In genomic region chr12:26122681-26123481, GRCh38 we compare ENCODE assay signal across 9 cellular contexts. TPM values are rescaled to one million over a fixed set of nuclear protein-coding genes. Genes with fewer than 3 reads are reported as not detected.
DNase-seq lines count a peak whose midpoint lies in the region; ATAC-seq lines count a peak whose summit lies in the region.
"Had no signal": no experiment of that assay in that cellular context is flagged by ENCODE, and none has a peak within 500 bp of the region (broad histone marks: within the 10 kb centered on the region; RNA-seq: fewer than 3 reads in every experiment).

No MANE protein-coding gene starts in this region.

- CTCF ChIA-PET in CD8-positive, alpha-beta memory T cell (lab: Charles Lee): interaction anchor here (1.6 kb wide), 1 partner anchor 10 kb away, joined by 4 read pairs; no protein-coding TSS in a partner anchor

- H3K27ac Mint-ChIP-seq in CD8-positive, alpha-beta memory T cell: peak overlapping the region in 1 of 8 donors; percentile 47
- no peak overlapping the region for H3K27ac Mint-ChIP-seq in activated naive CD8-positive, alpha-beta T cell treated with anti-CD3 and anti-CD28 coated beads, Interleukin-2, amount 10 ng/mL, durations not matched to agents 7 days and 5 days

- no peaks in the 10 kb centered on the region for H3K36me3 ChIP-seq in CD8-positive, alpha-beta memory T cell (ENCODE audit: insufficient read depth, low read length)

- peaks cover 71 to 78% of the 10 kb centered on the region in 2 donors for H3K27me3 Mint-ChIP-seq in CD8-positive, alpha-beta memory T cell
- peaks cover 81% of the 10 kb centered on the region for H3K27me3 Mint-ChIP-seq in activated naive CD8-positive, alpha-beta T cell treated with anti-CD3 and anti-CD28 coated beads, Interleukin-2, amount 10 ng/mL, durations not matched to agents 7 days and 5 days

- H3K4me1 Mint-ChIP-seq in CD8-positive, alpha-beta memory T cell: peaks cover 32 to 58% (median 38%) of the 10 kb centered on the region in 3 donors
- peaks cover 27% of the 10 kb centered on the region for H3K4me1 Mint-ChIP-seq in activated naive CD8-positive, alpha-beta T cell treated with anti-CD3 and anti-CD28 coated beads, Interleukin-2, amount 10 ng/mL, durations not matched to agents 7 days and 5 days

- POLR2A ChIA-PET in CD8-positive, alpha-beta memory T cell (lab: Charles Lee): interaction anchor here (0.9 kb wide), 1 partner anchor 11 kb away, joined by 3 read pairs; no protein-coding TSS in a partner anchor
- POLR2A ChIA-PET in activated naive CD8-positive, alpha-beta T cell treated with anti-CD3 and anti-CD28 coated beads, Interleukin-2, amount 10 ng/mL, durations not matched to agents 7 days and 5 days (lab: Charles Lee): interaction anchor here (1.8 kb wide), 1 partner anchor 710 kb away, joined by 4 read pairs; the partner anchor contains the start of gene ITPR2

- H3K27ac ChIP-seq in CD8-positive, alpha-beta memory T cell (ENCODE audit: low read depth, low read length): no peak overlapping the region

- no peaks in the 10 kb centered on the region for H3K36me3 Mint-ChIP-seq in CD8-positive, alpha-beta memory T cell
- no peaks in the 10 kb centered on the region for H3K36me3 Mint-ChIP-seq in activated naive CD8-positive, alpha-beta T cell treated with anti-CD3 and anti-CD28 coated beads, Interleukin-2, amount 10 ng/mL, durations not matched to agents 7 days and 5 days

- peak overlapping the region; percentile 75 to 89 (median 83) for H3K4me3 Mint-ChIP-seq in CD8-positive, alpha-beta memory T cell
- H3K4me3 Mint-ChIP-seq in activated naive CD8-positive, alpha-beta T cell treated with anti-CD3 and anti-CD28 coated beads, Interleukin-2, amount 10 ng/mL, durations not matched to agents 7 days and 5 days: peak overlapping the region; percentile 75

- H3K9me3 Mint-ChIP-seq in CD8-positive, alpha-beta memory T cell: peaks cover 0 to 4% (median 0%) of the 10 kb centered on the region in 5 donors
- no peaks in the 10 kb centered on the region for H3K9me3 Mint-ChIP-seq in activated naive CD8-positive, alpha-beta T cell treated with anti-CD3 and anti-CD28 coated beads, Interleukin-2, amount 10 ng/mL, durations not matched to agents 7 days and 5 days

- DNase-seq in CD8-positive, alpha-beta memory T cell: no peak
- DNase-seq in NCI-H526 (lab: John Stamatoyannopoulos, UW) (peak; percentile 64 to 86), Right ventricle myocardium superior (peak; percentile 70), nucleus accumbens (lab: John Stamatoyannopoulos, UW) (peak in 54 of 56 donors; percentile 34 to 88 (median 73))
- DNase-seq in activated naive CD8-positive, alpha-beta T cell treated with anti-CD3 and anti-CD28 coated beads, Interleukin-2, amount 10 ng/mL, durations not matched to agents 7 days and 5 days: peak; percentile 51

- H3K9me3 ChIP-seq in CD8-positive, alpha-beta memory T cell (ENCODE audit: low read length): no peaks in the 10 kb centered on the region

- peaks cover 27% of the 10 kb centered on the region for H3K4me1 ChIP-seq in CD8-positive, alpha-beta memory T cell (ENCODE audit: insufficient read depth, low read length)

- peak overlapping the region; percentile 46 for H3K4me3 ChIP-seq in CD8-positive, alpha-beta memory T cell (ENCODE audit: low read length)

- peaks cover 44% of the 10 kb centered on the region for H3K27me3 ChIP-seq in CD8-positive, alpha-beta memory T cell (ENCODE audit: insufficient read depth, low read length, poor library complexity, severe bottlenecking)

- intact Hi-C loops in Right ventricle myocardium superior (cut with DNase I): loop anchor here (10.0 kb wide), 2 partner anchors 72 to 272 kb away; partner anchors contain the start of gene SSPN

- ATAC-seq in GM21526 (IDR thresholded peaks at IDR 0.05; ENCODE audit: low FRiP score, unreplicated experiment): peak; percentile 15
- ATAC-seq in activated naive CD8-positive, alpha-beta T cell treated with anti-CD3 and anti-CD28 coated beads, Interleukin-2, amount 10 ng/mL, durations not matched to agents 7 days and 5 days (ENCODE audit: low read depth): peak; percentile 13
- peak; percentile 11 for ATAC-seq in Right ventricle myocardium superior (ENCODE audit: poor library complexity)
- no peak for ATAC-seq in GM18517 (IDR thresholded peaks at IDR 0.05; ENCODE audit: unreplicated experiment)
- no peak for ATAC-seq in GM18909 (IDR thresholded peaks at IDR 0.05; ENCODE audit: poor library complexity, unreplicated experiment)

RNA-seq across cellular contexts. Expression of gene BHLHE41, which starts 2.0 kb away (rescaled TPM):
- not detected for total RNA-seq in CD8-positive, alpha-beta memory T cell
- polyA plus RNA-seq in CD8-positive, alpha-beta memory T cell: not detected
- total RNA-seq in activated naive CD8-positive, alpha-beta T cell treated with anti-CD3 and anti-CD28 coated beads, Interleukin-2, amount 10 ng/mL, durations not matched to agents 7 days and 5 days: under 1 TPM in 1 of 2 experiments, not detected in 1; 0.36 TPM
- total RNA-seq in Right ventricle myocardium superior: 39.1 TPM
- total RNA-seq: T-helper 1 cell treated with Interleukin-12 subunit alpha and Interleukin-12 subunit beta and Interleukin-4 antibody, amounts not matched to agents 30 ng/mL and 1 ng/mL, for 36 hours had no signal

Comparison
In these comparisons a context has a peak if more than half of its experiments do, and no peak if none do; other contexts are left out.
1. DNase-seq: peak in NCI-H526 (2 of 2), activated naive CD8-positive, alpha-beta T cell treated with anti-CD3 and anti-CD28 coated beads, Interleukin-2, amount 10 ng/mL, durations not matched to agents 7 days and 5 days (single experiment), Right ventricle myocardium superior (single experiment) and nucleus accumbens (54 of 56); none in CD8-positive, alpha-beta memory T cell (0 of 5).
2. ATAC-seq: peak in GM21526 (single experiment), activated naive CD8-positive, alpha-beta T cell treated with anti-CD3 and anti-CD28 coated beads, Interleukin-2, amount 10 ng/mL, durations not matched to agents 7 days and 5 days (single experiment) and Right ventricle myocardium superior (single experiment); none in GM18517 (single experiment) and GM18909 (single experiment).
3. RNA of gene BHLHE41, which starts 2.0 kb away (total RNA-seq): 39.1 TPM in Right ventricle myocardium superior (single experiment); 0.36 TPM in activated naive CD8-positive, alpha-beta T cell treated with anti-CD3 and anti-CD28 coated beads, Interleukin-2, amount 10 ng/mL, durations not matched to agents 7 days and 5 days and not detected in CD8-positive, alpha-beta memory T cell; every median in the first group is over 10 times any median in the second.